ENCODE assay signal across 12 cellular contexts in the genomic region with DNA sequence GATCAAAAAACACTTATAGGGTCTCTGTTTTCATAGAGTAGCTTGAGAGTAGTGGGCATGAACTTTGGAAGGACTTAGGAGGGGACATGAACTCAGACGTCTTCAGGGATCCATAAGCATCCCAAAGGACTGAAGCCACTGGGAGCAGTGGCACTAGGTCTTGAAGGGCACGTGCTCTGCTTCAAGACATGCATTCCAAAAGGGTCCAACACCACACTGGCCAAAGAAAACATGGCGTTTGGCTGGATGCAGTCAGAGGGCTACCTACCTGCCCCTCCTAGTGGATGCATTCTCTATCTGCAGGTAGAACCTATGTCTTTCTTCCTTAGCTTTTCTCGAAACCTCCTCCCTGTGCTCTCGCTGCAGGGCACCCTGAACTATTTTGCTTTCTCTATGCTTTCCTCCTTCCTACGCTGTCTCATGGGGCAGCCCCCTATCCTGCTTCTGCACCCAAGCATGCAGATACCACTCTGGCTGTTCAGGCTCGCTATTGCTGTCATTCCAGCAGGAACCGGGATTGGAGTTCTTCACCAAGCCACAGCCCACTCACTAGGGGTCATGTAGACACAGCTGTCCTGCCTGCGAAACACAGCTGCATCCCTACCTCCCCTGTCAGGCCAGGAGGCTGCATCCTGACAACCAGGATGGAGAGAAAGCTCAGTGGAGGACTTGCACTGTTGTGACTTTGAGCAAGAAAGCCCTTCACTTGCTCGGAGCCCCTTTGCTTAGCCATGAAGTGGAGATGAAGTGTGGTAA. TPM values are rescaled to one million over a fixed set of nuclear protein-coding genes. Genes with fewer than 3 reads are reported as not detected.
DNase-seq lines count a peak whose midpoint lies in the region; ATAC-seq, FAIRE-seq and TF ChIP-seq lines count a peak whose summit lies in the region.
"Had no signal": no experiment of that assay in that cellular context is flagged by ENCODE, and none has a peak within 500 bp of the region (broad histone marks: within the 10 kb centered on the region; RNA-seq: fewer than 3 reads in every experiment).

No MANE protein-coding gene starts in this region.

- no peak for FAIRE-seq in GM12891 (lab: Jason Lieb, UNC)
- FAIRE-seq: A204.1, pancreas had no signal

- peaks cover 4% of the 10 kb centered on the region for H3K9me3 Mint-ChIP-seq in neural crest cell
- H3K9me3 Mint-ChIP-seq in activated T-helper 1 cell treated with anti-CD3 and anti-CD28 coated beads, Interleukin-12 subunit alpha, Interleukin-12 subunit beta, Interleukin-2, Interleukin-4 antibody, amounts not matched to agents 30 ng/mL and 10 ng/mL and 1 ng/mL, durations not matched to agents 14 hours and 24 hours and 36 hours: no peaks in the 10 kb centered on the region

- no peak overlapping the region for H3K27ac Mint-ChIP-seq in neural crest cell (ENCODE audit: unreplicated experiment)
- H3K27ac Mint-ChIP-seq in activated T-helper 1 cell treated with anti-CD3 and anti-CD28 coated beads, Interleukin-12 subunit alpha, Interleukin-12 subunit beta, Interleukin-2, Interleukin-4 antibody, amounts not matched to agents 30 ng/mL and 10 ng/mL and 1 ng/mL, durations not matched to agents 14 hours and 24 hours and 36 hours: no peak overlapping the region

- TF ChIP-seq POLR2A in GM12891 (IDR thresholded peaks at IDR 0.05; ENCODE audit: low read depth, low read length): no peak

- peak; percentile 62 for ATAC-seq in HG03159 (IDR thresholded peaks at IDR 0.05; ENCODE audit: unreplicated experiment)
- ATAC-seq: gastroesophageal sphincter had no signal

- H3K4me1 Mint-ChIP-seq in neural crest cell: no peaks in the 10 kb centered on the region
- no peaks in the 10 kb centered on the region for H3K4me1 Mint-ChIP-seq in activated T-helper 1 cell treated with anti-CD3 and anti-CD28 coated beads, Interleukin-12 subunit alpha, Interleukin-12 subunit beta, Interleukin-2, Interleukin-4 antibody, amounts not matched to agents 30 ng/mL and 10 ng/mL and 1 ng/mL, durations not matched to agents 14 hours and 24 hours and 36 hours (ENCODE audit: low read depth)

- DNase-seq in DMS 273 (lab: John Stamatoyannopoulos, UW; ENCODE audit: unreplicated experiment) (peak; percentile 58), DMS 273 treated with DMSO at 0.1 percent for 48 hours (lab: John Stamatoyannopoulos, UW) (no peak), WERI-Rb-1 (peak; percentile 29), neural crest cell (ENCODE audit: low read depth, low spot score) (no peak), hypothalamus (lab: John Stamatoyannopoulos, UW) (no peak), GM12891 (ENCODE audit: insufficient read length, low spot score) (no peak)
- no peak for DNase-seq in activated T-helper 1 cell treated with anti-CD3 and anti-CD28 coated beads, Interleukin-12 subunit alpha, Interleukin-12 subunit beta, Interleukin-2, Interleukin-4 antibody, amounts not matched to agents 30 ng/mL and 10 ng/mL and 1 ng/mL, durations not matched to agents 14 hours and 24 hours and 36 hours (ENCODE audit: low spot score)
- DNase-seq: pancreas had no signal

- no peaks in the 10 kb centered on the region for H3K9me3 ChIP-seq in WERI-Rb-1 (ENCODE audit: severe bottlenecking)
- H3K9me3 ChIP-seq: gastroesophageal sphincter, pancreas had no signal

- H3K27ac ChIP-seq in WERI-Rb-1: no peak overlapping the region
- H3K27ac ChIP-seq: gastroesophageal sphincter, pancreas had no signal

- no peaks in the 10 kb centered on the region for H3K27me3 ChIP-seq in WERI-Rb-1 (ENCODE audit: insufficient read depth, low read depth, severe bottlenecking)
- H3K27me3 ChIP-seq: pancreas had no signal

- intact Hi-C loops in activated T-helper 1 cell treated with anti-CD3 and anti-CD28 coated beads, Interleukin-12 subunit alpha, Interleukin-12 subunit beta, Interleukin-2, Interleukin-4 antibody, amounts not matched to agents 30 ng/mL and 10 ng/mL and 1 ng/mL, durations not matched to agents 14 hours and 24 hours and 36 hours (cut with micrococcal nuclease): no loop called here

- H3K27me3 Mint-ChIP-seq in neural crest cell (ENCODE audit: low read depth): peaks cover 2% of the 10 kb centered on the region
- H3K27me3 Mint-ChIP-seq in activated T-helper 1 cell treated with anti-CD3 and anti-CD28 coated beads, Interleukin-12 subunit alpha, Interleukin-12 subunit beta, Interleukin-2, Interleukin-4 antibody, amounts not matched to agents 30 ng/mL and 10 ng/mL and 1 ng/mL, durations not matched to agents 14 hours and 24 hours and 36 hours (ENCODE audit: insufficient read depth): peaks cover 2% of the 10 kb centered on the region

- H3K4me3 Mint-ChIP-seq in neural crest cell: no peak overlapping the region
- no peak overlapping the region for H3K4me3 Mint-ChIP-seq in activated T-helper 1 cell treated with anti-CD3 and anti-CD28 coated beads, Interleukin-12 subunit alpha, Interleukin-12 subunit beta, Interleukin-2, Interleukin-4 antibody, amounts not matched to agents 30 ng/mL and 10 ng/mL and 1 ng/mL, durations not matched to agents 14 hours and 24 hours and 36 hours

- no peaks in the 10 kb centered on the region for H3K36me3 ChIP-seq in WERI-Rb-1
- H3K36me3 ChIP-seq: gastroesophageal sphincter, pancreas had no signal

- no peaks in the 10 kb centered on the region for H3K36me3 Mint-ChIP-seq in neural crest cell (ENCODE audit: low read depth)
- H3K36me3 Mint-ChIP-seq in activated T-helper 1 cell treated with anti-CD3 and anti-CD28 coated beads, Interleukin-12 subunit alpha, Interleukin-12 subunit beta, Interleukin-2, Interleukin-4 antibody, amounts not matched to agents 30 ng/mL and 10 ng/mL and 1 ng/mL, durations not matched to agents 14 hours and 24 hours and 36 hours (ENCODE audit: low read depth): no peaks in the 10 kb centered on the region

- TF ChIP-seq CTCF in WERI-Rb-1 (IDR thresholded peaks at IDR 0.05; ENCODE audit: low read depth, low read length) (peak; percentile 80), neural crest cell (conservative IDR thresholded peaks at IDR 0.05) (peak; percentile 39)

- H3K4me3 ChIP-seq in WERI-Rb-1 (ENCODE audit: low read depth, low read length): no peak overlapping the region
- H3K4me3 ChIP-seq: gastroesophageal sphincter, pancreas had no signal

TF ChIP-seq in GM12891, 5 proteins besides CTCF, POLR2A, EP300 and RAD21:
- no peak for TF ChIP-seq POU2F2 (IDR thresholded peaks at IDR 0.05; ENCODE audit: low read depth, low read length)
- TF ChIP-seq PAX5 (IDR thresholded peaks at IDR 0.05; ENCODE audit: insufficient read depth, low read length, severe bottlenecking): no peak
- TF ChIP-seq TAF1 (IDR thresholded peaks at IDR 0.05; ENCODE audit: low read depth, low read length): no peak
- TF ChIP-seq SPI1 (IDR thresholded peaks at IDR 0.05; ENCODE audit: low read depth, low read length): no peak
- TF ChIP-seq POLR2AphosphoS5 (IDR thresholded peaks at IDR 0.05; ENCODE audit: low read depth, low read length): no peak

RNA-seq across cellular contexts. Expression of a gene that starts 11.9 kb away (rescaled TPM):
- not detected in 2 replicates for total RNA-seq in neural crest cell
- not detected in 2 replicates for total RNA-seq in activated T-helper 1 cell treated with anti-CD3 and anti-CD28 coated beads, Interleukin-12 subunit alpha, Interleukin-12 subunit beta, Interleukin-2, Interleukin-4 antibody, amounts not matched to agents 30 ng/mL and 10 ng/mL and 1 ng/mL, durations not matched to agents 14 hours and 24 hours and 36 hours
- not detected for polyA plus RNA-seq in GM12891 (2012; ENCODE audit: low read depth, missing spikeins)
- total RNA-seq: gastroesophageal sphincter; pancreas; T-helper 2 cell treated with Interferon-gamma antibody and Interleukin-4, amounts not matched to agents 100 ng/mL and 5 ng/mL, for 36 hours had no signal
- polyA plus RNA-seq: pancreas had no signal

Comparison
In these comparisons a context has a peak if more than half of its experiments do, and no peak if none do; other contexts are left out.
1. DNase-seq: peak in DMS 273 (single experiment) and WERI-Rb-1 (single experiment); none in DMS 273 treated with DMSO at 0.1 percent for 48 hours (single experiment), neural crest cell (single experiment), hypothalamus (0 of 51), activated T-helper 1 cell treated with anti-CD3 and anti-CD28 coated beads, Interleukin-12 subunit alpha, Interleukin-12 subunit beta, Interleukin-2, Interleukin-4 antibody, amounts not matched to agents 30 ng/mL and 10 ng/mL and 1 ng/mL, durations not matched to agents 14 hours and 24 hours and 36 hours (single experiment) and GM12891 (single experiment).